ENCODE assay signal across 10 cellular contexts in the genomic region with DNA sequence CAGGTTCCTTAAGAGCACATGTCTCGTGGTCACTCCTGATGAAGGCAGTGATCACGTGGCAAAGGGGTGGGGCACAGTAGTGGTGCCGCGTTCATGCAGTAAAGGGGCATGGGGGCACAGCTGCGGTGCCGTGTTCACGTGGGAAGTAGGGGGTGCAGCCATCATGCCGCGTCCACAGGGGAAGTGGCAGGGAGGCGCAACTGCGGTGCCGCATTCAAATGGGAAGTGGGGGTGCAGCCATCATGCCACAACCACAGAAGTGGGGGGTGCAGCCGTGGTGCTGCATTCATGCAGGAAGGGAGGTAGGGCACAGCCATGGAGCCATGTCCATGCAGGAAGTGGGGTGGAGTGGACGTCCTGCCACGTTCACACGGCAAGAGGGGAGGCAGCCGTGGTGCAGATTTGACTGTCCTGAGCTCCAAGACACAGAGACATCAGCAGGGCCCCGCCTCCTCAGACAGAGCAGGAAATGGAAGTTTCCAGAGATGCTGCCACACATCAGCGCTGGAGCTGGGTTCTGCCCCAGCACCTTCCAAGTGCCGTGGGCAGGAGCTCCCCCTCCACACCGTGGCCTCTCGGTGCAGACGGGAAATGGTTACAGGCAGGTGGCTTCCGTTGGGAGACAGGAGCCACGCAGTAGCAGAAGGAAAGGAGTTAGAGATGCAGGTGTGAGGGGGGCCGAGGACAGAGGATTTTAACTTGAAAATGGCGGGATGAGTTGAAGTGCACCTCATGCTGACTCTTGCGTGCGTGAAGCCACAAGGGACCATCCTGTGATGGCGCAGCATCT.
DNase-seq lines count a peak whose midpoint lies in the region; ATAC-seq and TF ChIP-seq lines count a peak whose summit lies in the region.
"Had no signal": no experiment of that assay in that cellular context is flagged by ENCODE, and none has a peak within 500 bp of the region (broad histone marks: within the 10 kb centered on the region; RNA-seq: fewer than 3 reads in every experiment).

No MANE protein-coding gene starts in this region.

- H3K4me1 ChIP-seq in liver (ENCODE audit: control insufficient read depth in 4 of 4, insufficient read depth in 4 of 4, low read length in 3 of 4) (peaks cover 14 to 54% (median 32%) of the 10 kb centered on the region in 4 donors), right lobe of liver (peaks cover 0 to 48% (median 18%) of the 10 kb centered on the region in 4 donors)

- no peak for TF ChIP-seq RAD21 in liver (IDR thresholded peaks at IDR 0.05)

- peak overlapping the region; percentile 75 to 93 for H3K27ac ChIP-seq in liver (ENCODE audit: low read depth in 1 of 2, low read length in 2 of 2)
- no peak overlapping the region for H3K27ac ChIP-seq in right lobe of liver
- H3K27ac ChIP-seq: A549, VCaP had no signal

- no peaks in the 10 kb centered on the region for H3K36me3 Mint-ChIP-seq in natural killer cell treated with Interleukin-12 subunit alpha and Interleukin-12 subunit beta and Interleukin-15 and Interleukin-18, amount 100 ng/mL, for 72 hours

- no peaks in the 10 kb centered on the region for H3K9me3 ChIP-seq in liver (ENCODE audit: control insufficient read depth in 4 of 4, low read length in 3 of 4)
- no peaks in the 10 kb centered on the region for H3K9me3 ChIP-seq in right lobe of liver
- H3K9me3 ChIP-seq: A549 had no signal

- H3K27ac Mint-ChIP-seq in natural killer cell treated with Interleukin-12 subunit alpha and Interleukin-12 subunit beta and Interleukin-15 and Interleukin-18, amount 100 ng/mL, for 72 hours: peak overlapping the region; percentile 79 to 88

- H3K36me3 ChIP-seq in liver (ENCODE audit: control insufficient read depth in 4 of 4, insufficient read depth in 3 of 4, low read depth in 1 of 4, low read length in 3 of 4): peaks cover 0 to 15% (median 3%) of the 10 kb centered on the region in 4 donors
- peaks cover 0 to 17% (median 0%) of the 10 kb centered on the region in 4 donors for H3K36me3 ChIP-seq in right lobe of liver

- peaks cover 0 to 3% of the 10 kb centered on the region in 2 donors for H3K27me3 Mint-ChIP-seq in natural killer cell treated with Interleukin-12 subunit alpha and Interleukin-12 subunit beta and Interleukin-15 and Interleukin-18, amount 100 ng/mL, for 72 hours

- H3K27me3 ChIP-seq in liver (ENCODE audit: control insufficient read depth in 4 of 4, insufficient read depth in 4 of 4, low read length in 3 of 4): no peaks in the 10 kb centered on the region
- no peaks in the 10 kb centered on the region for H3K27me3 ChIP-seq in right lobe of liver

- peak overlapping the region; percentile 88 for H3K4me3 Mint-ChIP-seq in natural killer cell treated with Interleukin-12 subunit alpha and Interleukin-12 subunit beta and Interleukin-15 and Interleukin-18, amount 100 ng/mL, for 72 hours

- TF ChIP-seq CTCF in liver (IDR thresholded peaks at IDR 0.05; ENCODE audit: low read depth, low read length, missing input control) (no peak), right lobe of liver (IDR thresholded peaks at IDR 0.05) (no peak)

- WGBS in liver: 78% methylated on average over 30 of the region's 30 CpGs
- 54% methylated on average over 11 of the region's 30 CpGs for WGBS in right lobe of liver (ENCODE audit: insufficient coverage, low coverage, low lambda C conversion rate, missing lambda C conversion rate)

- no peaks in the 10 kb centered on the region for H3K9me3 Mint-ChIP-seq in natural killer cell treated with Interleukin-12 subunit alpha and Interleukin-12 subunit beta and Interleukin-15 and Interleukin-18, amount 100 ng/mL, for 72 hours

- no peak for ATAC-seq in right lobe of liver
- ATAC-seq in natural killer cell treated with Interleukin-12 subunit alpha and Interleukin-12 subunit beta and Interleukin-15 and Interleukin-18, amount 100 ng/mL, for 72 hours: peak; percentile 65 to 67
- ATAC-seq: A549 had no signal

- intact Hi-C loops in right lobe of liver (cut with DNase I): no loop called here

- TF ChIP-seq POLR2A in right lobe of liver (IDR thresholded peaks at IDR 0.05): no peak

- H3K4me1 Mint-ChIP-seq in natural killer cell treated with Interleukin-12 subunit alpha and Interleukin-12 subunit beta and Interleukin-15 and Interleukin-18, amount 100 ng/mL, for 72 hours (ENCODE audit: low read depth in 2 of 2): peaks cover 45 to 52% of the 10 kb centered on the region in 2 donors

- no peak overlapping the region for H3K9ac ChIP-seq in liver (ENCODE audit: low read depth in 1 of 2, low read length in 2 of 2)

- H3K4me3 ChIP-seq in liver (ENCODE audit: low read depth in 1 of 3, low read length in 3 of 3) (no peak overlapping the region), right lobe of liver (no peak overlapping the region)
- H3K4me3 ChIP-seq: A549 had no signal

- DNase-seq in right lobe of liver (no peak), retina (no peak), SKM-1 (lab: John Stamatoyannopoulos, UW; ENCODE audit: unreplicated experiment) (no peak), NCI-H2107 treated with DMSO at 0.1 percent for 48 hours (lab: John Stamatoyannopoulos, UW; ENCODE audit: unreplicated experiment) (no peak), NCI-H1105 treated with DMSO at 0.1 percent for 48 hours (lab: John Stamatoyannopoulos, UW) (no peak)
- peak; percentile 40 for DNase-seq in activated effector memory CD4-positive, alpha-beta T cell treated with Interleukin-2 at 50 U/mL for 16 hours
- DNase-seq in natural killer cell treated with Interleukin-12 subunit alpha and Interleukin-12 subunit beta and Interleukin-15 and Interleukin-18, amount 100 ng/mL, for 72 hours (ENCODE audit: low spot score): no peak

TF ChIP-seq in liver, 16 proteins besides CTCF, POLR2A, EP300 and RAD21:
- TF ChIP-seq, protein P1, sequence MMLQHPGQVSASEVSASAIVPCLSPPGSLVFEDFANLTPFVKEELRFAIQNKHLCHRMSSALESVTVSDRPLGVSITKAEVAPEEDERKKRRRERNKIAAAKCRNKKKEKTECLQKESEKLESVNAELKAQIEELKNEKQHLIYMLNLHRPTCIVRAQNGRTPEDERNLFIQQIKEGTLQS (IDR thresholded peaks at IDR 0.05): no peak
- TF ChIP-seq YY1 (IDR thresholded peaks at IDR 0.05) (no peak), GABPA (IDR thresholded peaks at IDR 0.05 in 1 of 2, conservative IDR thresholded peaks at IDR 0.05 in 1 of 2) (no peak), JUND (IDR thresholded peaks at IDR 0.05) (no peak), RXRA (IDR thresholded peaks at IDR 0.05) (no peak), FOXA1 (IDR thresholded peaks at IDR 0.05) (no peak)

Comparison
In these comparisons a context has a peak if more than half of its experiments do, and no peak if none do; other contexts are left out.
1. H3K27ac ChIP-seq: peak in liver (2 of 2); none in right lobe of liver (0 of 3).
2. ATAC-seq: peak in natural killer cell treated with Interleukin-12 subunit alpha and Interleukin-12 subunit beta and Interleukin-15 and Interleukin-18, amount 100 ng/mL, for 72 hours (2 of 2); none in right lobe of liver (0 of 4).